Comparison of ENCODE assay signal across 24 cellular contexts in the genomic region with DNA sequence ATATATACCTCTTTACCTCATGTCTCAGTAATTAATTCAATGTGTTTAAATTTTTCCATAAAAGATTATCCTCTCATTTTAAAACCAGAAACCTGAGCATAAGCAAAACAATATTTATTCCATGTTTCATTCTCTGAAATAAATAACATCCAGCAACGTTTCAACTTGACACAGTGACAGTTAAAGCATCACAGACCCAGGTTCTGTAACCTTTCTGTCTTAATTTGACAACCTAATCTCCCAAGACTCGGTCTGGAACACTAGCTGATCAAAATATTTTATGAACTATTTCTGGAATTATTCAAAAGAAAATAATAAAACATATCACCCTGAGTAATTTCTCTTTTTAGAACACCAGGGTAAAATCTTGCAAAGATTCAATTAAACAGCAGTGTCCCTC.
"Had no signal": no experiment of that assay in that cellular context is flagged by ENCODE, and none has a peak within 500 bp of the region (broad histone marks: within the 10 kb centered on the region; RNA-seq: fewer than 3 reads in every experiment).

No MANE protein-coding gene starts in this region.

- H3K36me3 Mint-ChIP-seq: activated naive CD4-positive, alpha-beta T cell treated with anti-CD3 and anti-CD28 coated beads, Interleukin-2, amount 10 ng/mL, durations not matched to agents 7 days and 5 days; activated naive CD8-positive, alpha-beta T cell treated with anti-CD3 and anti-CD28 coated beads for 36 hours had no signal

- H3K4me3 Mint-ChIP-seq: activated B cell treated with CpG ODN at 0.5 μM for 24 hours; activated CD8-positive, alpha-beta T cell treated with anti-CD3 and anti-CD28 coated beads for 36 hours; activated naive CD4-positive, alpha-beta T cell treated with anti-CD3 and anti-CD28 coated beads, Interleukin-2, amount 10 ng/mL, durations not matched to agents 7 days and 5 days; activated naive CD8-positive, alpha-beta T cell treated with anti-CD3 and anti-CD28 coated beads for 36 hours; activated T-cell treated with anti-CD3 and anti-CD28 coated beads, Interleukin-2, amount 50 U/mL, for 72 hours; T-helper 1 cell treated with Interleukin-12 subunit alpha and Interleukin-12 subunit beta and Interleukin-4 antibody, amounts not matched to agents 30 μg/mL and 1 μg/mL, for 36 hours had no signal

- H3K4me1 ChIP-seq: adrenal gland, breast epithelium had no signal

- H3K27me3 ChIP-seq: adrenal gland, breast epithelium, MG63 had no signal

- H3K4me3 ChIP-seq: adrenal gland, breast epithelium, MG63 had no signal

- H3K9me3 ChIP-seq: adrenal gland, breast epithelium, MG63 had no signal

- H3K36me3 ChIP-seq: adrenal gland, breast epithelium, MG63 had no signal

- H3K27me3 Mint-ChIP-seq: activated naive CD4-positive, alpha-beta T cell treated with anti-CD3 and anti-CD28 coated beads, Interleukin-2, amount 10 ng/mL, durations not matched to agents 7 days and 5 days had no signal

- H3K9me3 Mint-ChIP-seq: activated B cell treated with CpG ODN at 0.5 μM for 24 hours; activated CD8-positive, alpha-beta T cell treated with anti-CD3 and anti-CD28 coated beads for 36 hours; activated naive CD8-positive, alpha-beta T cell treated with anti-CD3 and anti-CD28 coated beads for 36 hours; activated T-cell treated with anti-CD3 and anti-CD28 coated beads, Interleukin-2, amount 50 U/mL, for 72 hours; activated T-helper 2 cell treated with anti-CD3 and anti-CD28 coated beads, Interferon-gamma antibody, Interleukin-2, Interleukin-4, amounts not matched to agents 10 μg/mL and 5 μg/mL and 100 μg/mL, durations not matched to agents 14 hours and 24 hours and 36 hours; T-helper 1 cell treated with Interleukin-12 subunit alpha and Interleukin-12 subunit beta and Interleukin-4 antibody, amounts not matched to agents 30 μg/mL and 1 μg/mL, for 36 hours had no signal

- H3K27ac ChIP-seq: adrenal gland, breast epithelium had no signal

- H3K4me1 Mint-ChIP-seq: activated B cell treated with CpG ODN at 0.5 μM for 24 hours; activated naive CD4-positive, alpha-beta T cell treated with anti-CD3 and anti-CD28 coated beads, Interleukin-2, amount 10 ng/mL, durations not matched to agents 7 days and 5 days; activated naive CD8-positive, alpha-beta T cell treated with anti-CD3 and anti-CD28 coated beads for 36 hours had no signal

- H3K27ac Mint-ChIP-seq: activated B cell treated with CpG ODN at 0.5 μM for 24 hours; activated CD8-positive, alpha-beta T cell treated with anti-CD3 and anti-CD28 coated beads for 36 hours; activated naive CD4-positive, alpha-beta T cell treated with anti-CD3 and anti-CD28 coated beads, Interleukin-2, amount 10 ng/mL, durations not matched to agents 7 days and 5 days; activated naive CD8-positive, alpha-beta T cell treated with anti-CD3 and anti-CD28 coated beads for 36 hours; activated T-cell treated with anti-CD3 and anti-CD28 coated beads, Interleukin-2, amount 50 U/mL, for 72 hours; activated T-helper 2 cell treated with anti-CD3 and anti-CD28 coated beads, Interferon-gamma antibody, Interleukin-2, Interleukin-4, amounts not matched to agents 10 μg/mL and 5 μg/mL and 100 μg/mL, durations not matched to agents 14 hours and 24 hours and 36 hours; T-helper 1 cell treated with Interleukin-12 subunit alpha and Interleukin-12 subunit beta and Interleukin-4 antibody, amounts not matched to agents 30 μg/mL and 1 μg/mL, for 36 hours had no signal

- DNase-seq: activated B cell treated with CpG ODN at 0.5 μM for 24 hours; activated CD8-positive, alpha-beta memory T cell treated with anti-CD3 and anti-CD28 coated beads, Interleukin-2, amount 50 U/mL, for 4 hours; activated CD8-positive, alpha-beta T cell treated with anti-CD3 and anti-CD28 coated beads for 36 hours; activated gamma-delta T cell treated with Interleukin-2 at 50 U/mL for 16 hours; activated naive CD4-positive, alpha-beta T cell treated with anti-CD3 and anti-CD28 coated beads, Interleukin-2, amount 10 ng/mL, durations not matched to agents 7 days and 5 days; activated naive CD8-positive, alpha-beta T cell treated with anti-CD3 and anti-CD28 coated beads for 36 hours; activated T-cell treated with anti-CD3 and anti-CD28 coated beads, Interleukin-2, amount 50 U/mL, for 72 hours; anterior cingulate cortex; caudate nucleus; MG63; MV-4-11; NCI-H1092 treated with DMSO at 0.1 percent for 48 hours; NCI-H1436; NCI-H1694 treated with DMSO at 0.1 percent for 48 hours; NCI-H2029 treated with DMSO at 0.1 percent for 48 hours; NCI-H345; NCI-H510A; NCI-H526 treated with DMSO at 0.1 percent for 48 hours; NCI-H82; RPMI8226 had no signal
